10 cellular contexts compared by ENCODE assay signal in genomic region chr16:67393790-67394270, GRCh38. TPM values are rescaled to one million over a fixed set of nuclear protein-coding genes. Genes with fewer than 3 reads are reported as not detected.
DNase-seq lines count a peak whose midpoint lies in the region; ATAC-seq and TF ChIP-seq lines count a peak whose summit lies in the region.
"Had no signal": no experiment of that assay in that cellular context is flagged by ENCODE, and none has a peak within 500 bp of the region (broad histone marks: within the 10 kb centered on the region; RNA-seq: fewer than 3 reads in every experiment).

No MANE protein-coding gene starts in this region.

- TF ChIP-seq CTCF in PC-9 (conservative IDR thresholded peaks at IDR 0.05): no peak
- no peak for TF ChIP-seq CTCF in gastroesophageal sphincter (IDR thresholded peaks at IDR 0.05)

- no peaks in the 10 kb centered on the region for H3K9me3 ChIP-seq in BLaER1
- H3K9me3 ChIP-seq in PC-9 (ENCODE audit: insufficient read depth, low read depth): no peaks in the 10 kb centered on the region
- H3K9me3 ChIP-seq in gastroesophageal sphincter: no peaks in the 10 kb centered on the region
- no peaks in the 10 kb centered on the region for H3K9me3 ChIP-seq in trophoblast cell (ENCODE audit: insufficient read depth, low read depth, low read length)
- H3K9me3 ChIP-seq in MG63: no peaks in the 10 kb centered on the region

- H3F3A ChIP-seq in PC-9 (ENCODE audit: insufficient read depth, low read depth): peaks cover 13% of the 10 kb centered on the region

- H3K27ac ChIP-seq in BLaER1: no peak overlapping the region
- no peak overlapping the region for H3K27ac ChIP-seq in PC-9
- peak overlapping the region; percentile 60 to 89 (median 88) for H3K27ac ChIP-seq in gastroesophageal sphincter
- no peak overlapping the region for H3K27ac ChIP-seq in trophoblast cell (ENCODE audit: low read depth, low read length)

- H2BK120ac ChIP-seq in trophoblast cell (ENCODE audit: insufficient read depth, low read length, poor library complexity): no peak overlapping the region

- no peak overlapping the region for H2AK5ac ChIP-seq in trophoblast cell (ENCODE audit: low read length)

- no peaks in the 10 kb centered on the region for H3K9me2 ChIP-seq in PC-9 (ENCODE audit: insufficient read depth)

- no peaks in the 10 kb centered on the region for H3K79me1 ChIP-seq in trophoblast cell (ENCODE audit: low read length)

- H3K27me3 ChIP-seq in BLaER1 (peaks cover 64% of the 10 kb centered on the region), PC-9 (ENCODE audit: insufficient read depth, low read depth) (no peaks in the 10 kb centered on the region), gastroesophageal sphincter (no peaks in the 10 kb centered on the region), trophoblast cell (ENCODE audit: insufficient read depth, low read length) (peaks cover 33% of the 10 kb centered on the region), MG63 (no peaks in the 10 kb centered on the region)

- H3K79me2 ChIP-seq in PC-9 (ENCODE audit: low read depth) (no peaks in the 10 kb centered on the region), trophoblast cell (ENCODE audit: control insufficient read depth, insufficient read depth, low read length, poor library complexity) (no peaks in the 10 kb centered on the region)

- H4K91ac ChIP-seq in trophoblast cell (ENCODE audit: low read depth, low read length): no peak overlapping the region

- POLR2A ChIA-PET in PC-9 (lab: Charles Lee; ENCODE audit: unreplicated experiment): interaction anchor here (0.6 kb wide), 1 partner anchor 42 kb away, joined by 8 read pairs; no protein-coding TSS in a partner anchor

- H3K4me3 ChIP-seq in BLaER1: no peak overlapping the region
- no peak overlapping the region for H3K4me3 ChIP-seq in PC-9
- peak overlapping the region; percentile 52 to 63 for H3K4me3 ChIP-seq in gastroesophageal sphincter
- H3K4me3 ChIP-seq in trophoblast cell (ENCODE audit: low read depth, low read length): no peak overlapping the region
- no peak overlapping the region for H3K4me3 ChIP-seq in MG63

- ATAC-seq in gastroesophageal sphincter: no peak
- no peak for ATAC-seq in GM18868 (IDR thresholded peaks at IDR 0.05; ENCODE audit: unreplicated experiment)

- H3K9ac ChIP-seq in BLaER1 (no peak overlapping the region), trophoblast cell (ENCODE audit: low read length) (no peak overlapping the region)

- TF ChIP-seq EP300 in gastroesophageal sphincter (IDR thresholded peaks at IDR 0.05): no peak

- peak overlapping the region; percentile 40; the same call in 1 of the 2 replicates for H3K4me2 ChIP-seq in BLaER1
- peak overlapping the region; percentile 50 for H3K4me2 ChIP-seq in PC-9
- peak overlapping the region; percentile 47 for H3K4me2 ChIP-seq in trophoblast cell (ENCODE audit: low read length)

- H3K23ac ChIP-seq in trophoblast cell (ENCODE audit: low read length): no peak overlapping the region

- H3K36me3 ChIP-seq in BLaER1: no peaks in the 10 kb centered on the region
- no peaks in the 10 kb centered on the region for H3K36me3 ChIP-seq in PC-9 (ENCODE audit: low read depth)
- no peaks in the 10 kb centered on the region for H3K36me3 ChIP-seq in gastroesophageal sphincter
- no peaks in the 10 kb centered on the region for H3K36me3 ChIP-seq in trophoblast cell (ENCODE audit: control insufficient read depth in 1 of 2, insufficient read depth in 2 of 2, low read length in 2 of 2)
- H3K36me3 ChIP-seq in MG63: no peaks in the 10 kb centered on the region

- 60% methylated on average over 1 of the region's 24 CpGs; no CpG with 5 or more reads in 1 of the 2 donors for whole genome bisulfite sequencing in gastroesophageal sphincter (ENCODE audit: low coverage in 1 of 2), 2 donors
- WGBS in trophoblast cell (ENCODE audit: extremely low coverage, insufficient coverage, insufficient read length): no CpG with 5 or more reads among the region's 24 CpGs

- TF ChIP-seq POLR2A in gastroesophageal sphincter (IDR thresholded peaks at IDR 0.05): no peak

- no peak overlapping the region for H2AFZ ChIP-seq in PC-9
- H2AFZ ChIP-seq in trophoblast cell (ENCODE audit: insufficient read depth, low read length, poor library complexity): no peak overlapping the region

- H4K12ac ChIP-seq in trophoblast cell (ENCODE audit: low read depth, low read length): no peak overlapping the region

- no peak overlapping the region for H2BK12ac ChIP-seq in trophoblast cell (ENCODE audit: low read length)

- intact Hi-C loops in PC-9 (cut with micrococcal nuclease; ENCODE audit: unreplicated experiment): loop anchor here (10.0 kb wide), 1 partner anchor 199 kb away; the partner anchor contains the start of genes E2F4, ELMO3 and EXOC3L1

- H3K4ac ChIP-seq in trophoblast cell (ENCODE audit: low read depth, low read length): no peak overlapping the region

- H4K8ac ChIP-seq in trophoblast cell (ENCODE audit: low read depth, low read length): no peak overlapping the region

- H4K20me1 ChIP-seq in BLaER1 (peaks cover 32% of the 10 kb centered on the region), PC-9 (ENCODE audit: insufficient read depth) (no peaks in the 10 kb centered on the region)

- no peak overlapping the region for H3K18ac ChIP-seq in trophoblast cell (ENCODE audit: low read length)

- CTCF ChIA-PET in PC-9 (lab: Charles Lee): interaction anchor here (0.7 to 1.1 kb wide), 2 partner anchors 20 to 134 kb away, joined by 4 to 19 read pairs; no protein-coding TSS in a partner anchor

- BruUV-seq in PC-9 (replicated peaks; lab: Mats Ljungman, UMichigan): no TSS peak

- H3K4me1 ChIP-seq in BLaER1: peaks cover 51% of the 10 kb centered on the region
- H3K4me1 ChIP-seq in PC-9 (replicated peaks; ENCODE audit: insufficient read depth): peaks cover 17% of the 10 kb centered on the region
- H3K4me1 ChIP-seq in gastroesophageal sphincter: peaks cover 3 to 95% (median 63%) of the 10 kb centered on the region in 3 donors
- H3K4me1 ChIP-seq in trophoblast cell (ENCODE audit: control insufficient read depth in 1 of 2, insufficient read depth in 2 of 2, low read length in 2 of 2): peaks cover 17 to 19% of the 10 kb centered on the region in 2 experiments

- H3K14ac ChIP-seq in trophoblast cell (ENCODE audit: low read length): no peak overlapping the region

- no peak for DNase-seq in PC-9
- no peak for DNase-seq in trophoblast cell
- DNase-seq in mesenteric fat pad (ENCODE audit: low spot score): no peak
- DNase-seq in T1000 (lab: John Stamatoyannopoulos, UW): no peak
- DNase-seq in MG63: no peak
- DNase-seq: cerebellar nuclear complex had no signal

- H2BK5ac ChIP-seq in trophoblast cell (ENCODE audit: low read depth, low read length, poor library complexity): no peak overlapping the region

RNA-seq across cellular contexts. Expression of gene TPPP3, which starts 0.5 kb away (rescaled TPM):
- total RNA-seq in PC-9 (2021) (3.1 and 4.5 TPM in 2 replicates), gastroesophageal sphincter (100 to 1,000 TPM in 1 of 4 donors, 10 to 100 TPM in 3; 14.8 to 111 (median 55.0) TPM), mesenteric fat pad (4.8 TPM)
- polyA plus RNA-seq in trophoblast cell (2013): 2.7 TPM in 2 replicates
- total RNA-seq in MG63 (2014; rRNA removed; shearing (Covaris generic); ENCODE audit: low replicate concordance): not detected in 2 replicates

RNA-seq across cellular contexts. Expression of gene ZDHHC1, which starts 22.4 kb away (rescaled TPM):
- total RNA-seq in PC-9 (2021) (12.8 and 14.9 TPM in 2 replicates), gastroesophageal sphincter (10 to 100 TPM in 3 of 4 donors, 1 to 10 TPM in 1; 7.5 to 26.7 (median 17.3) TPM), mesenteric fat pad (9.5 TPM)
- 1.7 TPM in 2 replicates for polyA plus RNA-seq in trophoblast cell (2013)
- total RNA-seq in MG63 (2014; rRNA removed; shearing (Covaris generic); ENCODE audit: low replicate concordance): 2.3 TPM in 1 of 2 replicates, not detected in the other

RNA-seq across cellular contexts. Expression of gene HSD11B2, which starts 37.1 kb away (rescaled TPM):
- total RNA-seq in PC-9 (2021) (5.0 and 5.3 TPM in 2 replicates), gastroesophageal sphincter (1 to 10 TPM in 1 of 4 donors, under 1 TPM in 2, not detected in 1; 0.19 to 2.1 (median 0.27) TPM), mesenteric fat pad (0.71 TPM)
- 20.6 and 23.3 TPM in 2 replicates for polyA plus RNA-seq in trophoblast cell (2013)
- total RNA-seq in MG63 (2014; rRNA removed; shearing (Covaris generic); ENCODE audit: low replicate concordance): not detected in 2 replicates
- total RNA-seq: RPMI7951 had no signal

Comparison
In these comparisons a context has a peak if more than half of its experiments do, and no peak if none do; other contexts are left out.
1. H3K27ac ChIP-seq: peak in gastroesophageal sphincter (4 of 4); none in BLaER1 (single experiment), PC-9 (single experiment) and trophoblast cell (single experiment).
2. H3K4me3 ChIP-seq: peak in gastroesophageal sphincter (2 of 2); none in BLaER1 (single experiment), PC-9 (single experiment), trophoblast cell (single experiment) and MG63 (single experiment).
3. Peak in every context shown above with its lines, with median percentiles within 50 percentile points of each other: H3K4me2 ChIP-seq.